ENCODE assay signal across 1 cellular context in genomic region chr22:27874756-27875155, GRCh38.
TF ChIP-seq lines count a peak whose summit lies in the region.

No MANE protein-coding gene starts in this region.

TF ChIP-seq in HepG2, 621 proteins besides CTCF, POLR2A, EP300 and RAD21 (continued from another document):
- TF ChIP-seq, protein P1, sequence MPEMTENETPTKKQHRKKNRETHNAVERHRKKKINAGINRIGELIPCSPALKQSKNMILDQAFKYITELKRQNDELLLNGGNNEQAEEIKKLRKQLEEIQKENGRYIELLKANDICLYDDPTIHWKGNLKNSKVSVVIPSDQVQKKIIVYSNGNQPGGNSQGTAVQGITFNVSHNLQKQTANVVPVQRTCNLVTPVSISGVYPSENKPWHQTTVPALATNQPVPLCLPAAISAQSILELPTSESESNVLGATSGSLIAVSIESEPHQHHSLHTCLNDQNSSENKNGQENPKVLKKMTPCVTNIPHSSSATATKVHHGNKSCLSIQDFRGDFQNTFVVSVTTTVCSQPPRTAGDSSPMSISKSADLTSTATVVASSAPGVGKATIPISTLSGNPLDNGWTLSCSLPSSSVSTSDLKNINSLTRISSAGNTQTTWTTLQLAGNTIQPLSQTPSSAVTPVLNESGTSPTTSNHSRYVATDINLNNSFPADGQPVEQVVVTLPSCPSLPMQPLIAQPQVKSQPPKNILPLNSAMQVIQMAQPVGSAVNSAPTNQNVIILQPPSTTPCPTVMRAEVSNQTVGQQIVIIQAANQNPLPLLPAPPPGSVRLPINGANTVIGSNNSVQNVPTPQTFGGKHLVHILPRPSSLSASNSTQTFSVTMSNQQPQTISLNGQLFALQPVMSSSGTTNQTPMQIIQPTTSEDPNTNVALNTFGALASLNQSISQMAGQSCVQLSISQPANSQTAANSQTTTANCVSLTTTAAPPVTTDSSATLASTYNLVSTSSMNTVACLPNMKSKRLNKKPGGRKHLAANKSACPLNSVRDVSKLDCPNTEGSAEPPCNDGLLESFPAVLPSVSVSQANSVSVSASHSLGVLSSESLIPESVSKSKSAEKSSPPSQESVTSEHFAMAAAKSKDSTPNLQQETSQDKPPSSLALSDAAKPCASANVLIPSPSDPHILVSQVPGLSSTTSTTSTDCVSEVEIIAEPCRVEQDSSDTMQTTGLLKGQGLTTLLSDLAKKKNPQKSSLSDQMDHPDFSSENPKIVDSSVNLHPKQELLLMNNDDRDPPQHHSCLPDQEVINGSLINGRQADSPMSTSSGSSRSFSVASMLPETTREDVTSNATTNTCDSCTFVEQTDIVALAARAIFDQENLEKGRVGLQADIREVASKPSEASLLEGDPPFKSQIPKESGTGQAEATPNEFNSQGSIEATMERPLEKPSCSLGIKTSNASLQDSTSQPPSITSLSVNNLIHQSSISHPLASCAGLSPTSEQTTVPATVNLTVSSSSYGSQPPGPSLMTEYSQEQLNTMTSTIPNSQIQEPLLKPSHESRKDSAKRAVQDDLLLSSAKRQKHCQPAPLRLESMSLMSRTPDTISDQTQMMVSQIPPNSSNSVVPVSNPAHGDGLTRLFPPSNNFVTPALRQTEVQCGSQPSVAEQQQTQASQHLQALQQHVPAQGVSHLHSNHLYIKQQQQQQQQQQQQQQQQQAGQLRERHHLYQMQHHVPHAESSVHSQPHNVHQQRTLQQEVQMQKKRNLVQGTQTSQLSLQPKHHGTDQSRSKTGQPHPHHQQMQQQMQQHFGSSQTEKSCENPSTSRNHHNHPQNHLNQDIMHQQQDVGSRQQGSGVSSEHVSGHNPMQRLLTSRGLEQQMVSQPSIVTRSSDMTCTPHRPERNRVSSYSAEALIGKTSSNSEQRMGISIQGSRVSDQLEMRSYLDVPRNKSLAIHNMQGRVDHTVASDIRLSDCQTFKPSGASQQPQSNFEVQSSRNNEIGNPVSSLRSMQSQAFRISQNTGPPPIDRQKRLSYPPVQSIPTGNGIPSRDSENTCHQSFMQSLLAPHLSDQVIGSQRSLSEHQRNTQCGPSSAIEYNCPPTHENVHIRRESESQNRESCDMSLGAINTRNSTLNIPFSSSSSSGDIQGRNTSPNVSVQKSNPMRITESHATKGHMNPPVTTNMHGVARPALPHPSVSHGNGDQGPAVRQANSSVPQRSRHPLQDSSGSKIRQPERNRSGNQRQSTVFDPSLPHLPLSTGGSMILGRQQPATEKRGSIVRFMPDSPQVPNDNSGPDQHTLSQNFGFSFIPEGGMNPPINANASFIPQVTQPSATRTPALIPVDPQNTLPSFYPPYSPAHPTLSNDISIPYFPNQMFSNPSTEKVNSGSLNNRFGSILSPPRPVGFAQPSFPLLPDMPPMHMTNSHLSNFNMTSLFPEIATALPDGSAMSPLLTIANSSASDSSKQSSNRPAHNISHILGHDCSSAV (CRISPR knock-in tag; IDR thresholded peaks at IDR 0.05; ENCODE audit: borderline replicate concordance) = no peak
- TF ChIP-seq, protein P2, sequence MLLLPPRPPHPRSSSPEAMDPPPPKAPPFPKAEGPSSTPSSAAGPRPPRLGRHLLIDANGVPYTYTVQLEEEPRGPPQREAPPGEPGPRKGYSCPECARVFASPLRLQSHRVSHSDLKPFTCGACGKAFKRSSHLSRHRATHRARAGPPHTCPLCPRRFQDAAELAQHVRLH (CRISPR knock-in tag; IDR thresholded peaks at IDR 0.05; ENCODE audit: borderline replicate concordance, low read depth) = no peak
- TF ChIP-seq CHCHD3 (CRISPR knock-in tag; IDR thresholded peaks at IDR 0.05) = no peak
- no peak for TF ChIP-seq ZNF589 (CRISPR knock-in tag; conservative IDR thresholded peaks at IDR 0.05)
- TF ChIP-seq, protein P3, sequence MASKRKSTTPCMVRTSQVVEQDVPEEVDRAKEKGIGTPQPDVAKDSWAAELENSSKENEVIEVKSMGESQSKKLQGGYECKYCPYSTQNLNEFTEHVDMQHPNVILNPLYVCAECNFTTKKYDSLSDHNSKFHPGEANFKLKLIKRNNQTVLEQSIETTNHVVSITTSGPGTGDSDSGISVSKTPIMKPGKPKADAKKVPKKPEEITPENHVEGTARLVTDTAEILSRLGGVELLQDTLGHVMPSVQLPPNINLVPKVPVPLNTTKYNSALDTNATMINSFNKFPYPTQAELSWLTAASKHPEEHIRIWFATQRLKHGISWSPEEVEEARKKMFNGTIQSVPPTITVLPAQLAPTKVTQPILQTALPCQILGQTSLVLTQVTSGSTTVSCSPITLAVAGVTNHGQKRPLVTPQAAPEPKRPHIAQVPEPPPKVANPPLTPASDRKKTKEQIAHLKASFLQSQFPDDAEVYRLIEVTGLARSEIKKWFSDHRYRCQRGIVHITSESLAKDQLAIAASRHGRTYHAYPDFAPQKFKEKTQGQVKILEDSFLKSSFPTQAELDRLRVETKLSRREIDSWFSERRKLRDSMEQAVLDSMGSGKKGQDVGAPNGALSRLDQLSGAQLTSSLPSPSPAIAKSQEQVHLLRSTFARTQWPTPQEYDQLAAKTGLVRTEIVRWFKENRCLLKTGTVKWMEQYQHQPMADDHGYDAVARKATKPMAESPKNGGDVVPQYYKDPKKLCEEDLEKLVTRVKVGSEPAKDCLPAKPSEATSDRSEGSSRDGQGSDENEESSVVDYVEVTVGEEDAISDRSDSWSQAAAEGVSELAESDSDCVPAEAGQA (IDR thresholded peaks at IDR 0.05; ENCODE audit: low read depth) = no peak
- TF ChIP-seq, protein P3 (CRISPR knock-in tag; IDR thresholded peaks at IDR 0.05; ENCODE audit: borderline replicate concordance) = no peak
- TF ChIP-seq FOXO1 (CRISPR knock-in tag; IDR thresholded peaks at IDR 0.05) = no peak
- TF ChIP-seq, protein P4, sequence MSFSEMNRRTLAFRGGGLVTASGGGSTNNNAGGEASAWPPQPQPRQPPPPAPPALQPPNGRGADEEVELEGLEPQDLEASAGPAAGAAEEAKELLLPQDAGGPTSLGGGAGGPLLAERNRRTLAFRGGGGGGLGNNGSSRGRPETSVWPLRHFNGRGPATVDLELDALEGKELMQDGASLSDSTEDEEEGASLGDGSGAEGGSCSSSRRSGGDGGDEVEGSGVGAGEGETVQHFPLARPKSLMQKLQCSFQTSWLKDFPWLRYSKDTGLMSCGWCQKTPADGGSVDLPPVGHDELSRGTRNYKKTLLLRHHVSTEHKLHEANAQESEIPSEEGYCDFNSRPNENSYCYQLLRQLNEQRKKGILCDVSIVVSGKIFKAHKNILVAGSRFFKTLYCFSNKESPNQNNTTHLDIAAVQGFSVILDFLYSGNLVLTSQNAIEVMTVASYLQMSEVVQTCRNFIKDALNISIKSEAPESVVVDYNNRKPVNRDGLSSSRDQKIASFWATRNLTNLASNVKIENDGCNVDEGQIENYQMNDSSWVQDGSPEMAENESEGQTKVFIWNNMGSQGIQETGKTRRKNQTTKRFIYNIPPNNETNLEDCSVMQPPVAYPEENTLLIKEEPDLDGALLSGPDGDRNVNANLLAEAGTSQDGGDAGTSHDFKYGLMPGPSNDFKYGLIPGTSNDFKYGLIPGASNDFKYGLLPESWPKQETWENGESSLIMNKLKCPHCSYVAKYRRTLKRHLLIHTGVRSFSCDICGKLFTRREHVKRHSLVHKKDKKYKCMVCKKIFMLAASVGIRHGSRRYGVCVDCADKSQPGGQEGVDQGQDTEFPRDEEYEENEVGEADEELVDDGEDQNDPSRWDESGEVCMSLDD (CRISPR knock-in tag; IDR thresholded peaks at IDR 0.05; ENCODE audit: borderline replicate concordance) = no peak
- no peak for TF ChIP-seq PRPF4 (IDR thresholded peaks at IDR 0.05; ENCODE audit: low read depth, low read length, poor library complexity, severe bottlenecking)
- TF ChIP-seq, protein P5, sequence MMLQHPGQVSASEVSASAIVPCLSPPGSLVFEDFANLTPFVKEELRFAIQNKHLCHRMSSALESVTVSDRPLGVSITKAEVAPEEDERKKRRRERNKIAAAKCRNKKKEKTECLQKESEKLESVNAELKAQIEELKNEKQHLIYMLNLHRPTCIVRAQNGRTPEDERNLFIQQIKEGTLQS (CRISPR knock-in tag; IDR thresholded peaks at IDR 0.05) = no peak
